ENCODE assay signal across 24 cellular contexts in the genomic region with DNA sequence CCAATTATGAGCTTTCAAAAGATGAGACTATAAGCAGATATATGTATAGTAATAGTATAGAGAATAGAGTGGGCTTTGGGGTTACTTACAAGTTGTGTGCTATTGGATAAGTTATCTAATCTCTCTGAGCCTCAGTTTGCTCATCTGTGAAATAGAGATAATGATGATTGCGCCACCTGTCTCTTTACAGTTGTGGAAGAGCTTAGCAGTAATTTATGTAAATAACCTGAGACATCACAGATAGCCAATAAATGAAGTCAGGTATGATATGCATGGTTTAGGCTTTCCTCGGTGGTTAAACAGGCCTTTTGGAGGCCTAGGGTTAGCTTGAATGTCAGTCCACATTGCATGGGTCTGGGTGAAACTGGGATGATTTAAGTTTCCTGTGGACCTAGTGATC. TPM values are rescaled to one million over a fixed set of nuclear protein-coding genes. Genes with fewer than 3 reads are reported as not detected.
"Had no signal": no experiment of that assay in that cellular context is flagged by ENCODE, and none has a peak within 500 bp of the region (broad histone marks: within the 10 kb centered on the region; RNA-seq: fewer than 3 reads in every experiment).

No MANE protein-coding gene starts in this region.

- H3K36me3 Mint-ChIP-seq: brain, natural killer cell had no signal

- H3K9me3 ChIP-seq: left lung, transverse colon, vagina had no signal

- H3K4me1 Mint-ChIP-seq: activated naive CD8-positive, alpha-beta T cell treated with anti-CD3 and anti-CD28 coated beads, Interleukin-2, amount 50 U/mL, for 24 hours; natural killer cell had no signal

- H3K27ac Mint-ChIP-seq: activated CD4-positive, alpha-beta memory T cell treated with anti-CD3 and anti-CD28 coated beads, Interleukin-2, amount 10 ng/mL, durations not matched to agents 7 days and 5 days; activated CD4-positive, alpha-beta T cell treated with anti-CD3 and anti-CD28 coated beads, Interleukin-2, amount 10 ng/mL, durations not matched to agents 24 days and 14 days; activated naive CD8-positive, alpha-beta T cell treated with anti-CD3 and anti-CD28 coated beads, Interleukin-2, amount 50 U/mL, for 24 hours; natural killer cell; progenitor cell of endocrine pancreas; stimulated activated naive CD8-positive, alpha-beta T cell treated with anti-CD3 and anti-CD28 coated beads, Interleukin-15, Interleukin-2, amounts not matched to agents 100 ng/mL and 50 ng/mL, for 24 hours had no signal

- H3K4me3 Mint-ChIP-seq: activated CD4-positive, alpha-beta memory T cell treated with anti-CD3 and anti-CD28 coated beads, Interleukin-2, amount 10 ng/mL, durations not matched to agents 7 days and 5 days; activated CD4-positive, alpha-beta T cell treated with anti-CD3 and anti-CD28 coated beads, Interleukin-2, amount 10 ng/mL, durations not matched to agents 24 days and 14 days; activated naive CD8-positive, alpha-beta T cell treated with anti-CD3 and anti-CD28 coated beads, Interleukin-2, amount 50 U/mL, for 24 hours; brain; natural killer cell; stimulated activated naive CD8-positive, alpha-beta T cell treated with anti-CD3 and anti-CD28 coated beads, Interleukin-15, Interleukin-2, amounts not matched to agents 100 ng/mL and 50 ng/mL, for 24 hours had no signal

- H3K4me3 ChIP-seq: left lung, transverse colon, vagina had no signal

- H3K27ac ChIP-seq: left lung, transverse colon, vagina had no signal

- H3K36me3 ChIP-seq: left lung, transverse colon, vagina had no signal

- H3K27me3 Mint-ChIP-seq: brain had no signal

- DNase-seq: activated CD4-positive, alpha-beta memory T cell treated with anti-CD3 and anti-CD28 coated beads, Interleukin-2, amount 10 ng/mL, durations not matched to agents 7 days and 5 days; activated CD4-positive, alpha-beta T cell treated with anti-CD3 and anti-CD28 coated beads, Interleukin-2, amount 10 ng/mL, durations not matched to agents 24 days and 14 days; activated naive CD4-positive, alpha-beta T cell treated with anti-CD3 and anti-CD28 coated beads, Interleukin-2, amount 50 U/mL, for 16 hours; activated naive CD8-positive, alpha-beta T cell treated with anti-CD3 and anti-CD28 coated beads, Interleukin-2, amount 50 U/mL, for 24 hours; anterior cingulate cortex; caudate nucleus; dermis blood vessel endothelial cell; effector CD8-positive, alpha-beta T cell; foreskin melanocyte; hippocampal formation; kidney glomerular epithelial cell; left lung; midbrain; natural killer cell; retina; stimulated activated CD4-positive, alpha-beta T cell treated with anti-CD3 and anti-CD28 coated beads, Interleukin-4, amount 100 ng/mL, for 4 hours; substantia nigra; transverse colon had no signal

- H3K9me3 Mint-ChIP-seq: activated CD4-positive, alpha-beta memory T cell treated with anti-CD3 and anti-CD28 coated beads, Interleukin-2, amount 10 ng/mL, durations not matched to agents 7 days and 5 days; activated CD4-positive, alpha-beta T cell treated with anti-CD3 and anti-CD28 coated beads, Interleukin-2, amount 10 ng/mL, durations not matched to agents 24 days and 14 days; activated naive CD8-positive, alpha-beta T cell treated with anti-CD3 and anti-CD28 coated beads, Interleukin-2, amount 50 U/mL, for 24 hours; brain; natural killer cell; stimulated activated naive CD8-positive, alpha-beta T cell treated with anti-CD3 and anti-CD28 coated beads, Interleukin-15, Interleukin-2, amounts not matched to agents 100 ng/mL and 50 ng/mL, for 24 hours had no signal

- H3K27me3 ChIP-seq: transverse colon, vagina had no signal

- ATAC-seq: activated naive CD8-positive, alpha-beta T cell treated with anti-CD3 and anti-CD28 coated beads, Interleukin-2, amount 50 U/mL, for 24 hours; esophagus mucosa; left lung; natural killer cell had no signal

RNA-seq across cellular contexts. Expression of a gene that starts 29.8 kb away (rescaled TPM):
- total RNA-seq: activated CD4-positive, alpha-beta memory T cell treated with anti-CD3 and anti-CD28 coated beads, Interleukin-2, amount 10 ng/mL, durations not matched to agents 7 days and 5 days; T-helper 2 cell treated with Interferon-gamma antibody and Interleukin-4, amounts not matched to agents 100 ng/mL and 5 ng/mL, for 36 hours had no signal

RNA-seq across cellular contexts. Expression of a gene that starts 42.8 kb away (rescaled TPM):
- total RNA-seq: activated CD4-positive, alpha-beta memory T cell treated with anti-CD3 and anti-CD28 coated beads, Interleukin-2, amount 10 ng/mL, durations not matched to agents 7 days and 5 days; activated CD4-positive, alpha-beta T cell treated with anti-CD3 and anti-CD28 coated beads, Interleukin-2, amount 10 ng/mL, durations not matched to agents 24 days and 14 days; esophagus mucosa; natural killer cell; progenitor cell of endocrine pancreas; T-helper 2 cell treated with Interferon-gamma antibody and Interleukin-4, amounts not matched to agents 100 ng/mL and 5 ng/mL, for 36 hours; vagina had no signal
